Comparison of ENCODE assay signal across 26 cellular contexts in genomic region chrX:119382606-119383005, GRCh38. TPM values are rescaled to one million over a fixed set of nuclear protein-coding genes. Genes with fewer than 3 reads are reported as not detected.
"Had no signal": no experiment of that assay in that cellular context is flagged by ENCODE, and none has a peak within 500 bp of the region (broad histone marks: within the 10 kb centered on the region; RNA-seq: fewer than 3 reads in every experiment).

No MANE protein-coding gene starts in this region.

- H3K4me1 ChIP-seq: body of pancreas, Peyer's patch, SJCRH30 had no signal

- H3K36me3 ChIP-seq: Peyer's patch had no signal

- FAIRE-seq: bronchial epithelial cell had no signal

- H3K9me3 ChIP-seq: body of pancreas, Peyer's patch, SJCRH30 had no signal

- H3K4me3 ChIP-seq: body of pancreas, Peyer's patch, SJCRH30 had no signal

- DNase-seq: activated CD4-positive, alpha-beta T cell treated with anti-CD3 and anti-CD28 coated beads for 48 hours; activated CD4-positive, alpha-beta T cell treated with anti-CD3 and anti-CD28 coated beads, Interleukin-2, amount 50 U/mL, for 4 hours; activated CD4-positive, CD25-positive, alpha-beta regulatory T cell treated with anti-CD3 and anti-CD28 coated beads, Interleukin-2, amount 50 U/mL, for 72 hours; activated CD8-positive, alpha-beta T cell treated with anti-CD3 and anti-CD28 coated beads, Interleukin-2, amount 10 ng/mL, durations not matched to agents 7 days and 5 days; activated effector memory CD4-positive, alpha-beta T cell treated with Interleukin-2 at 50 U/mL for 16 hours; activated naive CD4-positive, alpha-beta T cell; activated T-cell treated with anti-CD3 and anti-CD28 coated beads, Interleukin-2, amount 50 U/mL, for 24 hours; aorta; body of pancreas; central memory CD4-positive, alpha-beta T cell; Kasumi-1; KBM-7; NCI-H1092; NCI-H1417 treated with DMSO at 0.1 percent for 48 hours; NCI-H187; NCI-H2081; NCI-H446; NCI-H524; Peyer's patch; Right ventricle myocardium superior; SJCRH30; SW 1271 had no signal

- ATAC-seq: activated CD8-positive, alpha-beta T cell treated with anti-CD3 and anti-CD28 coated beads, Interleukin-2, amount 10 ng/mL, durations not matched to agents 7 days and 5 days; body of pancreas; SK-N-SH treated with all-trans-retinoic acid at 6 μM for 48 hours; WTC11 had no signal

- H3K27me3 ChIP-seq: body of pancreas, Peyer's patch had no signal

- H3K27ac ChIP-seq: body of pancreas, Peyer's patch, RWPE1, SJCRH30 had no signal

RNA-seq across cellular contexts. Expression of gene SLC25A43, which starts 16.5 kb away (rescaled TPM):
- total RNA-seq: SJCRH30 had no signal
